8 cellular contexts compared by ENCODE assay signal in genomic region chr14:22556021-22556989, GRCh38. TPM values are rescaled to one million over a fixed set of nuclear protein-coding genes. Genes with fewer than 3 reads are reported as not detected.
DNase-seq lines count a peak whose midpoint lies in the region; ATAC-seq and TF ChIP-seq lines count a peak whose summit lies in the region.

No MANE protein-coding gene starts in this region.

- no peaks in the 10 kb centered on the region for H3K27me3 ChIP-seq in right cardiac atrium (ENCODE audit: control insufficient read depth, insufficient read depth)

- ATAC-seq in GM18907 (IDR thresholded peaks at IDR 0.05; ENCODE audit: unreplicated experiment) (peak; percentile 71), HG03064 (IDR thresholded peaks at IDR 0.05; ENCODE audit: low read depth, unreplicated experiment) (peak; percentile 51), right cardiac atrium (peak; percentile 15 to 17)

- peak; percentile 77 for DNase-seq in RWPE1 (ENCODE audit: low spot score)
- DNase-seq in activated gamma-delta T cell treated with Interleukin-2 at 50 U/mL for 16 hours, result peak; percentile 98
- peak; percentile 33 to 79 (median 77) for DNase-seq in right cardiac atrium
- peak; percentile 91 to 96 (median 96) for DNase-seq in stimulated activated CD4-positive, alpha-beta T cell treated with anti-CD3 and anti-CD28 coated beads, Interleukin-12 subunit alpha, Interleukin-12 subunit beta, amount 100 ng/mL, for 48 hours (ENCODE audit: low read depth in 2 of 3, low spot score in 1 of 3)
- DNase-seq in superior temporal gyrus (ENCODE audit: extremely low spot score), result no peak
- DNase-seq in AG20443 (ENCODE audit: low spot score), result no peak

- H3K27ac ChIP-seq in RWPE1, result peak overlapping the region; percentile 90
- H3K27ac ChIP-seq in right cardiac atrium (ENCODE audit: low read length), result no peak overlapping the region

- intact Hi-C loops in right cardiac atrium (cut with DNase I), result loop anchor here in 2 of 4 donors (5.0 to 10.0 kb wide), 3 partner anchors 162 to 296 kb away; partner anchors contain the start of gene MRPL52 (in 1 of the 2)

- POLR2A ChIA-PET in RWPE1 (lab: Yijun Ruan, JAX; ENCODE audit: low non-redundant PET), result interaction anchor here (0.6 kb wide), 1 partner anchor 124 kb away, joined by 3 read pairs; no protein-coding TSS in a partner anchor

- no peaks in the 10 kb centered on the region for H3K9me3 ChIP-seq in right cardiac atrium (ENCODE audit: control insufficient read depth, low read length)

- CTCF ChIA-PET in RWPE1 (lab: Yijun Ruan, JAX), result interaction anchor here (0.7 to 2.6 kb wide), 26 partner anchors 9 to 383 kb away, joined by 3 to 17 read pairs (median 4); partner anchors contain the start of gene DAD1

- H3K4me3 ChIP-seq in right cardiac atrium (ENCODE audit: low read length), result no peak overlapping the region

- no peak for TF ChIP-seq CTCF in RWPE1 (conservative IDR thresholded peaks at IDR 0.05; ENCODE audit: low read depth)

- no peaks in the 10 kb centered on the region for H3K4me1 ChIP-seq in right cardiac atrium (ENCODE audit: control insufficient read depth, insufficient read depth, low read length)

- WGBS in right cardiac atrium, result 50% methylated on average over 28 of the region's 28 CpGs

RNA-seq across cellular contexts. Expression of gene DAD1, which starts 32.7 kb away (rescaled TPM):
- total RNA-seq in right cardiac atrium, result 100 to 1,000 TPM; 122 to 168 (median 158) TPM
- 220 TPM for polyA plus RNA-seq in right cardiac atrium

RNA-seq across cellular contexts. Expression of gene ABHD4, which starts 41.8 kb away (rescaled TPM):
- 10 to 100 TPM; 29.7 to 40.9 (median 36.9) TPM for total RNA-seq in right cardiac atrium
- polyA plus RNA-seq in right cardiac atrium, result 20.3 TPM

Comparison
In these comparisons a context has a peak if more than half of its experiments do, and no peak if none do; other contexts are left out.
1. ATAC-seq: peak in every context shown above with its lines; median percentile 71 in GM18907; 51 in HG03064; 16 in right cardiac atrium.
2. DNase-seq: peak in RWPE1 (single experiment), activated gamma-delta T cell treated with Interleukin-2 at 50 U/mL for 16 hours (single experiment), right cardiac atrium (3 of 3) and stimulated activated CD4-positive, alpha-beta T cell treated with anti-CD3 and anti-CD28 coated beads, Interleukin-12 subunit alpha, Interleukin-12 subunit beta, amount 100 ng/mL, for 48 hours (3 of 3); none in superior temporal gyrus (single experiment) and AG20443 (single experiment).